ENCODE assay signal across 2 cellular contexts in the genomic region with DNA sequence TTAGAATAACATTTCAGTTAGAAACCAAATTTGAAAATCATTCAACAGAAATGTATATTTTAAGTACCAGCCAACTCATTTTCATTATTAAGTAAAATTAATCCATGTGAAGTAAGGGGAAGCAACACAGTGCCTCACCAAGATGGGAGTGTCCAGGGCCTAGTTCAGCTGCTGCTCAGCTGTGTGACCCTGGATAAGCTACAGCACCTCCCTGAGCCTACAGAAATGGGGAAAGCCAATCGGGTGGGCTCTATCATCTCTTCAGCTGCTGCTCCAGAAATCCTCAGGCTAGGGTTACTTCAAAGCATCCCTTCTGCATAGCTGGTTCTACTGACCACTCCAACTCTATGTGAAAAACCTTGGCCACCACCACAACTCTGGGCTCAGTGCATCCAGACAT.
TF ChIP-seq lines count a peak whose summit lies in the region.

No MANE protein-coding gene starts in this region.

TF ChIP-seq in IMR-90, 13 proteins besides CTCF, POLR2A, EP300 and RAD21:
- TF ChIP-seq NFE2L2 (IDR thresholded peaks at IDR 0.05; ENCODE audit: low read depth, low read length), result no peak
- no peak for TF ChIP-seq MXI1 (IDR thresholded peaks at IDR 0.05; ENCODE audit: borderline replicate concordance, low read depth, low read length)
- no peak for TF ChIP-seq RCOR1 (IDR thresholded peaks at IDR 0.05; ENCODE audit: insufficient replicate concordance, low read length)
- no peak for TF ChIP-seq CEBPB (IDR thresholded peaks at IDR 0.05; ENCODE audit: low read depth, low read length)
- TF ChIP-seq BHLHE40 (IDR thresholded peaks at IDR 0.05; ENCODE audit: low read depth, low read length), result no peak
- no peak for TF ChIP-seq MAFK (IDR thresholded peaks at IDR 0.05; ENCODE audit: low read depth, low read length)
- no peak for TF ChIP-seq FOS (IDR thresholded peaks at IDR 0.05; ENCODE audit: low read depth, low read length)
- no peak for TF ChIP-seq CHD1 (IDR thresholded peaks at IDR 0.05; ENCODE audit: low read depth, low read length)
- TF ChIP-seq MAZ (IDR thresholded peaks at IDR 0.05; ENCODE audit: borderline replicate concordance, low read depth, low read length), result no peak
- TF ChIP-seq, protein P1, sequence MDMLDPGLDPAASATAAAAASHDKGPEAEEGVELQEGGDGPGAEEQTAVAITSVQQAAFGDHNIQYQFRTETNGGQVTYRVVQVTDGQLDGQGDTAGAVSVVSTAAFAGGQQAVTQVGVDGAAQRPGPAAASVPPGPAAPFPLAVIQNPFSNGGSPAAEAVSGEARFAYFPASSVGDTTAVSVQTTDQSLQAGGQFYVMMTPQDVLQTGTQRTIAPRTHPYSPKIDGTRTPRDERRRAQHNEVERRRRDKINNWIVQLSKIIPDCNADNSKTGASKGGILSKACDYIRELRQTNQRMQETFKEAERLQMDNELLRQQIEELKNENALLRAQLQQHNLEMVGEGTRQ (IDR thresholded peaks at IDR 0.05; ENCODE audit: low read depth, low read length), result no peak

TF ChIP-seq in K562, 482 proteins besides CTCF, POLR2A, EP300 and RAD21:
- TF ChIP-seq ZFP36 (IDR thresholded peaks at IDR 0.05; ENCODE audit: low read depth, low read length, partially characterized antibody) (peak; percentile 60), ASH1L (IDR thresholded peaks at IDR 0.05; ENCODE audit: borderline replicate concordance, low read depth, partially characterized antibody) (no peak), PHB2 (IDR thresholded peaks at IDR 0.05; ENCODE audit: low read depth) (no peak), ZFP1 (CRISPR knock-in tag; IDR thresholded peaks at IDR 0.05) (no peak), HCFC1 (IDR thresholded peaks at IDR 0.05; ENCODE audit: low read depth, low read length) (no peak), NCOA6 (IDR thresholded peaks at IDR 0.05) (no peak), ZNF134 (CRISPR knock-in tag; conservative IDR thresholded peaks at IDR 0.05) (no peak), PHF20 (IDR thresholded peaks at IDR 0.05; ENCODE audit: partially characterized antibody) (no peak), FOXJ2 (tag; IDR thresholded peaks at IDR 0.05) (no peak), NFYB (IDR thresholded peaks at IDR 0.05; ENCODE audit: extremely low read depth, insufficient read length) (no peak), ETV6 (IDR thresholded peaks at IDR 0.05; ENCODE audit: borderline replicate concordance in 1 of 2, low read depth in 2 of 2, low read length in 1 of 2) (no peak), ETV6 (CRISPR knock-in tag; IDR thresholded peaks at IDR 0.05; ENCODE audit: borderline replicate concordance) (no peak), RBM25 (IDR thresholded peaks at IDR 0.05; ENCODE audit: low read depth, low read length, severe bottlenecking) (peak; percentile 62), SAP30 (IDR thresholded peaks at IDR 0.05; ENCODE audit: borderline replicate concordance, insufficient read depth, low read depth, low read length, poor library complexity, severe bottlenecking) (no peak), KDM1A (IDR thresholded peaks at IDR 0.05) (0 out of 4 replicates have a peak, but pooled peaks of 1 of the 2 experiments have one; percentile 7), RBM14 (IDR thresholded peaks at IDR 0.05; ENCODE audit: borderline replicate concordance, insufficient read depth, low read depth, low read length) (no peak), BCOR (IDR thresholded peaks at IDR 0.05) (peak; percentile 50; the same call in 1 of the 2 replicates), ZNF174 (CRISPR knock-in tag; IDR thresholded peaks at IDR 0.05) (no peak), ZNF668 (CRISPR knock-in tag; IDR thresholded peaks at IDR 0.05) (no peak)
- TF ChIP-seq, protein P2, sequence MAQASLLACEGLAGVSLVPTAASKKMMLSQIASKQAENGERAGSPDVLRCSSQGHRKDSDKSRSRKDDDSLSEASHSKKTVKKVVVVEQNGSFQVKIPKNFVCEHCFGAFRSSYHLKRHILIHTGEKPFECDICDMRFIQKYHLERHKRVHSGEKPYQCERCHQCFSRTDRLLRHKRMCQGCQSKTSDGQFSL (CRISPR knock-in tag; IDR thresholded peaks at IDR 0.05), result no peak
- TF ChIP-seq, protein P2 (tag; IDR thresholded peaks at IDR 0.05), result no peak
TF ChIP-seq in K562: peak in this region for 4.
